In genomic region chr1:169105434-169106094, GRCh38 we compare ENCODE assay signal across 9 cellular contexts. TPM values are rescaled to one million over a fixed set of nuclear protein-coding genes. Genes with fewer than 3 reads are reported as not detected.
DNase-seq lines count a peak whose midpoint lies in the region; ATAC-seq, FAIRE-seq and TF ChIP-seq lines count a peak whose summit lies in the region.
"Had no signal": no experiment of that assay in that cellular context is flagged by ENCODE, and none has a peak within 500 bp of the region (broad histone marks: within the 10 kb centered on the region; RNA-seq: fewer than 3 reads in every experiment).

No MANE protein-coding gene starts in this region.

- FAIRE-seq in bronchial epithelial cell (lab: Jason Lieb, UNC) (no peak), kidney (lab: Jason Lieb, UNC) (no peak)
- FAIRE-seq: G401.6 had no signal

- DNase-seq in NCI-H345 (lab: John Stamatoyannopoulos, UW) (peak; percentile 88), NCI-H345 treated with DMSO at 0.1 percent for 48 hours (lab: John Stamatoyannopoulos, UW; ENCODE audit: unreplicated experiment) (no peak), SK-N-MC (ENCODE audit: low read depth, low spot score) (no peak), bronchial epithelial cell (ENCODE audit: low read depth) (no peak), kidney (peak; percentile 98), smooth muscle cell (lab: John Stamatoyannopoulos, UW; ENCODE audit: unreplicated experiment) (no peak)

- H3K27ac ChIP-seq in SK-N-MC (no peak overlapping the region), kidney (ENCODE audit: low read depth in 2 of 2, low read length in 2 of 2) (peak overlapping the region; percentile 95 to 99), smooth muscle cell (ENCODE audit: low read depth) (no peak overlapping the region)

- H3K36me3 ChIP-seq in SK-N-MC (ENCODE audit: insufficient read depth, low read length) = no peaks in the 10 kb centered on the region
- no peaks in the 10 kb centered on the region for H3K36me3 ChIP-seq in bronchial epithelial cell (ENCODE audit: control insufficient read depth, insufficient read depth, low read length)
- H3K36me3 ChIP-seq in kidney (ENCODE audit: control insufficient read depth in 1 of 2, insufficient read depth in 2 of 2, low read length in 2 of 2) = peaks cover 12 to 35% of the 10 kb centered on the region in 2 donors
- H3K36me3 ChIP-seq in smooth muscle cell (ENCODE audit: low read depth) = no peaks in the 10 kb centered on the region

- peaks cover 16% of the 10 kb centered on the region for H3K27me3 Mint-ChIP-seq in IgD-negative memory B cell

- no peaks in the 10 kb centered on the region for H3K27me3 ChIP-seq in bronchial epithelial cell (ENCODE audit: control insufficient read depth, insufficient read depth, low read length)
- H3K27me3 ChIP-seq in smooth muscle cell (ENCODE audit: low read depth) = no peaks in the 10 kb centered on the region

- peaks cover 43% of the 10 kb centered on the region for H3K79me2 ChIP-seq in smooth muscle cell (ENCODE audit: low read depth)

- intact Hi-C loops in kidney (cut with DNase I) = no loop called here

- ATAC-seq in GM21717 (IDR thresholded peaks at IDR 0.05; ENCODE audit: unreplicated experiment) = peak; percentile 16

- peak overlapping the region in 3 of 4 donors; percentile 82 to 94 (median 86) for H3K4me3 Mint-ChIP-seq in IgD-negative memory B cell

- no peaks in the 10 kb centered on the region for H3K9me3 ChIP-seq in SK-N-MC (ENCODE audit: low read depth, low read length)
- H3K9me3 ChIP-seq in kidney (ENCODE audit: control insufficient read depth in 1 of 2, low read length in 2 of 2) = no peaks in the 10 kb centered on the region
- H3K9me3 ChIP-seq in smooth muscle cell (replicated peaks; ENCODE audit: low read depth) = no peaks in the 10 kb centered on the region

- 11% methylated on average over 25 of the region's 47 CpGs for WGBS in smooth muscle cell (ENCODE audit: low lambda C conversion rate)

- H3K36me3 Mint-ChIP-seq in IgD-negative memory B cell = no peaks in the 10 kb centered on the region

- no peak overlapping the region for H3K27ac Mint-ChIP-seq in IgD-negative memory B cell

- H3K4me1 ChIP-seq in kidney (ENCODE audit: control insufficient read depth in 1 of 2, insufficient read depth in 1 of 2, low read depth in 1 of 2, low read length in 2 of 2) = peaks cover 24 to 37% of the 10 kb centered on the region in 2 donors
- H3K4me1 ChIP-seq in smooth muscle cell (ENCODE audit: low read depth) = peaks cover 31% of the 10 kb centered on the region

- H3K4me3 ChIP-seq in SK-N-MC = peak overlapping the region; percentile 88
- peak overlapping the region; percentile 73 for H3K4me3 ChIP-seq in bronchial epithelial cell (ENCODE audit: low read depth, low read length)
- peak overlapping the region; percentile 67 to 88 for H3K4me3 ChIP-seq in kidney (ENCODE audit: low read length in 2 of 2)
- peak overlapping the region; percentile 92 for H3K4me3 ChIP-seq in smooth muscle cell

- no peaks in the 10 kb centered on the region for H3K9me3 Mint-ChIP-seq in IgD-negative memory B cell

- peaks cover 31% of the 10 kb centered on the region for H3F3A ChIP-seq in smooth muscle cell (ENCODE audit: low read depth)

- TF ChIP-seq CTCF in bronchial epithelial cell (IDR thresholded peaks at IDR 0.05; ENCODE audit: insufficient read depth, low read length, severe bottlenecking) = peak; percentile 9
- no peak for TF ChIP-seq CTCF in kidney (IDR thresholded peaks at IDR 0.05; ENCODE audit: borderline replicate concordance, extremely low read depth, insufficient read depth)
- peak; percentile 5 for TF ChIP-seq CTCF in smooth muscle cell (IDR thresholded peaks at IDR 0.05; ENCODE audit: borderline replicate concordance, insufficient read depth, poor library complexity, severe bottlenecking)

- H3K4me1 Mint-ChIP-seq in IgD-negative memory B cell = peaks cover 9 to 13% (median 10%) of the 10 kb centered on the region in 3 donors

- H3K9ac ChIP-seq in SK-N-MC (ENCODE audit: insufficient read length) = no peak overlapping the region
- H3K9ac ChIP-seq in kidney (ENCODE audit: low read length in 2 of 2) = peak overlapping the region; percentile 15 to 94
- peak overlapping the region; percentile 97 for H3K9ac ChIP-seq in smooth muscle cell (ENCODE audit: low read depth)

- H2AFZ ChIP-seq in smooth muscle cell (ENCODE audit: low read depth) = no peak overlapping the region

- peak overlapping the region; percentile 96 for H3K4me2 ChIP-seq in smooth muscle cell

- peaks cover 40% of the 10 kb centered on the region for H4K20me1 ChIP-seq in smooth muscle cell (ENCODE audit: low read depth)

RNA-seq across cellular contexts. Expression of gene ATP1B1, which starts 0.9 kb away (rescaled TPM):
- polyA plus RNA-seq in IgD-negative memory B cell (2.2 TPM), kidney (ENCODE audit: insufficient read depth, low read depth, low replicate concordance) (1,441 TPM), smooth muscle cell (140 and 144 TPM in 2 replicates)
- total RNA-seq in bronchial epithelial cell (49.0 and 79.4 TPM in 2 replicates), kidney (686 TPM), smooth muscle cell (347 and 400 TPM in 2 replicates)

Comparison
In these comparisons a context has a peak if more than half of its experiments do, and no peak if none do; other contexts are left out.
1. DNase-seq: peak in NCI-H345 (single experiment) and kidney (single experiment); none in NCI-H345 treated with DMSO at 0.1 percent for 48 hours (single experiment), SK-N-MC (single experiment), bronchial epithelial cell (single experiment) and smooth muscle cell (single experiment).
2. H3K27ac ChIP-seq: peak in kidney (2 of 2); none in SK-N-MC (single experiment) and smooth muscle cell (single experiment).
3. Peak in every context shown above with its lines, with median percentiles within 50 percentile points of each other: H3K4me3 ChIP-seq.